In the genomic region with DNA sequence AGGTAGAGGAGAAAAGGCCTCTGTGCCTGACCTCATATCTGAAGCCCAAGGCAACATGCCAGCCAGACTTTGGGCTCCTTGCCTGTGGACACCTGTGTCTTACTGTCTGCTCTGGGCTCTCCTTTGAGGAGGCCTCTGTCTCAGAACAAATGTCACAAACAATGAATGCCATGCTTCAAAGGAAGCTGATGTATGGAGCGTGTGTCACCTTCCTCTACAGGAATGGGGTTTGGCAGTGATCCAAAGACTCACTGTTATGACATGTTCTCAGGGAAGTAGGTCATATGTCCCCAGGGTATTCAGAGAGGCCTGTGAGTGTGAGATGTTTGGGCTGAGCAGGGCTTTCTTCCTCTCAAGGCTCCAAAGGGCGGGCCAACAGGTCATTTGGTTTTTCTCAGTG, we compare ENCODE assay signal across 8 cellular contexts. TPM values are rescaled to one million over a fixed set of nuclear protein-coding genes. Genes with fewer than 3 reads are reported as not detected.
DNase-seq lines count a peak whose midpoint lies in the region; ATAC-seq, FAIRE-seq and TF ChIP-seq lines count a peak whose summit lies in the region.

No MANE protein-coding gene starts in this region.

- DNase-seq in A673 (ENCODE audit: low spot score) (peak; percentile 25), RWPE2 (ENCODE audit: low spot score) (peak; percentile 79), glomerular visceral epithelial cell (ENCODE audit: extremely low spot score) (peak; percentile 76), esophagus squamous epithelium (lab: John Stamatoyannopoulos, UW) (no peak), D721Med (ENCODE audit: insufficient read length, low spot score) (no peak), GM20000 (ENCODE audit: low spot score) (no peak)

- ATAC-seq in GM21619 (IDR thresholded peaks at IDR 0.05; ENCODE audit: unreplicated experiment) (peak; percentile 69), RWPE2 (ENCODE audit: low read depth) (peak; percentile 89), GM19324 (IDR thresholded peaks at IDR 0.05; ENCODE audit: low FRiP score, unreplicated experiment) (no peak)

- no peak overlapping the region for H3K4me3 ChIP-seq in A673 (ENCODE audit: low read depth, low read length, poor library complexity, severe bottlenecking)
- H3K4me3 ChIP-seq in RWPE2 (ENCODE audit: severe bottlenecking): no peak overlapping the region
- H3K4me3 ChIP-seq in esophagus squamous epithelium: no peak overlapping the region

- POLR2A ChIA-PET in A673 (lab: Charles Lee; ENCODE audit: low non-redundant PET): no interaction called here

- H3K27me3 ChIP-seq in A673 (replicated peaks; ENCODE audit: insufficient read depth, low read depth, low read length, poor library complexity) (no peaks in the 10 kb centered on the region), RWPE2 (ENCODE audit: insufficient read depth, poor library complexity, severe bottlenecking) (no peaks in the 10 kb centered on the region), esophagus squamous epithelium (peaks cover 0 to 6% (median 0%) of the 10 kb centered on the region in 4 donors)

- TF ChIP-seq CTCF in A673 (conservative IDR thresholded peaks at IDR 0.05; ENCODE audit: low read depth, low read length): no peak
- TF ChIP-seq CTCF in RWPE2 (IDR thresholded peaks at IDR 0.05; ENCODE audit: poor library complexity, severe bottlenecking): no peak
- TF ChIP-seq CTCF in esophagus squamous epithelium (IDR thresholded peaks at IDR 0.05): no peak
- TF ChIP-seq CTCF in D721Med (IDR thresholded peaks at IDR 0.05; ENCODE audit: insufficient read depth, missing control alignments): no peak
- no peak for TF ChIP-seq CTCF in GM20000 (IDR thresholded peaks at IDR 0.05; ENCODE audit: extremely low read depth, missing control alignments)

- no peak for FAIRE-seq in D721Med (lab: Jason Lieb, UNC)

- 93% methylated on average over 1 of the region's 2 CpGs; no CpG with 5 or more reads in 1 of the 2 donors for WGBS in esophagus squamous epithelium, 2 donors

- intact Hi-C loops in A673 (cut with micrococcal nuclease; ENCODE audit: unreplicated experiment) (no loop called here), esophagus squamous epithelium (cut with DNase I) (no loop called here)

- H3K9me3 ChIP-seq in A673 (ENCODE audit: low read depth, low read length, poor library complexity, severe bottlenecking) (no peaks in the 10 kb centered on the region), RWPE2 (ENCODE audit: severe bottlenecking) (no peaks in the 10 kb centered on the region), esophagus squamous epithelium (no peaks in the 10 kb centered on the region)

- H3K36me3 ChIP-seq in A673 (ENCODE audit: insufficient read depth, low read length, poor library complexity, severe bottlenecking) (no peaks in the 10 kb centered on the region), RWPE2 (ENCODE audit: low read depth) (no peaks in the 10 kb centered on the region), esophagus squamous epithelium (no peaks in the 10 kb centered on the region)

- no TSS peak for BruUV-seq in A673 (replicated peaks; lab: Mats Ljungman, UMichigan)

- H3K27ac ChIP-seq in A673 (ENCODE audit: low read depth, low read length, poor library complexity, severe bottlenecking): no peak overlapping the region
- H3K27ac ChIP-seq in RWPE2 (ENCODE audit: poor library complexity, severe bottlenecking): peak overlapping the region; percentile 64
- peak overlapping the region in 2 of 4 donors; percentile 12 to 17 for H3K27ac ChIP-seq in esophagus squamous epithelium

- TF ChIP-seq POLR2A in esophagus squamous epithelium (IDR thresholded peaks at IDR 0.05): no peak

- H3K4me1 ChIP-seq in A673 (ENCODE audit: insufficient read depth, low read length, poor library complexity, severe bottlenecking) (no peaks in the 10 kb centered on the region), RWPE2 (ENCODE audit: insufficient read depth, poor library complexity, severe bottlenecking) (peaks cover 34% of the 10 kb centered on the region), esophagus squamous epithelium (peaks cover 0 to 17% (median 4%) of the 10 kb centered on the region in 3 donors)

- CTCF ChIA-PET in A673 (lab: Charles Lee): no interaction called here

RNA-seq across cellular contexts. Expression of gene PTPRE, which starts 38.4 kb away (rescaled TPM):
- total RNA-seq in A673 (2021): 4.6 and 11.6 TPM in 2 replicates
- total RNA-seq in esophagus squamous epithelium: 10 to 100 TPM in 3 of 4 donors, 1 to 10 TPM in 1; 9.8 to 24.9 (median 22.7) TPM

RNA-seq across cellular contexts. Expression of gene CLRN3, which starts 52.6 kb away (rescaled TPM):
- total RNA-seq in A673 (2021): not detected in 2 replicates
- total RNA-seq in esophagus squamous epithelium: not detected

Comparison
In these comparisons a context has a peak if more than half of its experiments do, and no peak if none do; other contexts are left out.
1. DNase-seq: peak in A673 (single experiment), RWPE2 (single experiment) and glomerular visceral epithelial cell (single experiment); none in esophagus squamous epithelium (single experiment), D721Med (single experiment) and GM20000 (single experiment).